ENCODE assay signal across 9 cellular contexts in genomic region chr14:25150934-25151790, GRCh38.
DNase-seq lines count a peak whose midpoint lies in the region; ATAC-seq and TF ChIP-seq lines count a peak whose summit lies in the region.
"Had no signal": no experiment of that assay in that cellular context is flagged by ENCODE, and none has a peak within 500 bp of the region (broad histone marks: within the 10 kb centered on the region; RNA-seq: fewer than 3 reads in every experiment).

No MANE protein-coding gene starts in this region.

- H3K27me3 ChIP-seq in prostate gland (replicated peaks; ENCODE audit: insufficient read depth): no peaks in the 10 kb centered on the region

- intact Hi-C loops in prostate gland (cut with DNase I): loop anchor here (1.0 to 10.0 kb wide), 2 partner anchors 356 to 441 kb away; no protein-coding TSS in a partner anchor

- peak; percentile 83 for TF ChIP-seq CTCF in 22Rv1 (IDR thresholded peaks at IDR 0.05)
- peak; percentile 55; the same call in 1 of the 2 replicates for TF ChIP-seq CTCF in GM12874 (IDR thresholded peaks at IDR 0.05; ENCODE audit: insufficient read depth, low read depth, low read length)
- TF ChIP-seq CTCF in NB4 (IDR thresholded peaks at IDR 0.05; ENCODE audit: low read depth, low read length): peak; percentile 58
- TF ChIP-seq CTCF in fibroblast of mammary gland (conservative IDR thresholded peaks at IDR 0.05; ENCODE audit: control insufficient read depth, insufficient read depth, low read depth, low read length): peak; percentile 77
- TF ChIP-seq CTCF in prostate gland (IDR thresholded peaks at IDR 0.05): peak; percentile 61 to 88 (median 82)

- H3K9me3 ChIP-seq in prostate gland: no peaks in the 10 kb centered on the region

- no peak for TF ChIP-seq POLR2A in NB4 (IDR thresholded peaks at IDR 0.05; ENCODE audit: extremely low read depth, insufficient read length)
- no peak for TF ChIP-seq POLR2A in prostate gland (IDR thresholded peaks at IDR 0.05)

- no peaks in the 10 kb centered on the region for H3K4me1 ChIP-seq in prostate gland (replicated peaks)

- no peak overlapping the region for H3K4me3 ChIP-seq in NB4 (ENCODE audit: low read depth, low read length)
- H3K4me3 ChIP-seq in fibroblast of mammary gland (ENCODE audit: control insufficient read depth, low read depth, low read length): no peak overlapping the region
- H3K4me3 ChIP-seq in prostate gland: no peak overlapping the region

- peak; percentile 49 for DNase-seq in NB4 (ENCODE audit: low read depth)
- DNase-seq in SK-MEL-5 (ENCODE audit: low read depth, low spot score): peak; percentile 64
- peak; percentile 71 for DNase-seq in fibroblast of mammary gland (ENCODE audit: low read depth)
- DNase-seq in prostate gland (ENCODE audit: low spot score): no peak
- DNase-seq: activated naive CD8-positive, alpha-beta T cell treated with anti-CD3 and anti-CD28 coated beads, Interleukin-2, amount 10 ng/mL, durations not matched to agents 7 days and 5 days had no signal

- H3K36me3 ChIP-seq in prostate gland: no peaks in the 10 kb centered on the region

- WGBS in prostate gland: 11% methylated on average over 7 of the region's 7 CpGs

- in situ Hi-C loops in SK-MEL-5 (cut with HindIII; ENCODE audit: low pct_unique_long_range_greater_than_20kb, low sequenced_read_pairs): no loop called here

- ATAC-seq in HG03095 (IDR thresholded peaks at IDR 0.05; ENCODE audit: unreplicated experiment): no peak
- no peak for ATAC-seq in GM21737 (IDR thresholded peaks at IDR 0.05; ENCODE audit: unreplicated experiment)

- H3K27ac ChIP-seq in 22Rv1 (no peak overlapping the region), prostate gland (no peak overlapping the region)
